Comparison of ENCODE assay signal across 1 cellular context in the genomic region with DNA sequence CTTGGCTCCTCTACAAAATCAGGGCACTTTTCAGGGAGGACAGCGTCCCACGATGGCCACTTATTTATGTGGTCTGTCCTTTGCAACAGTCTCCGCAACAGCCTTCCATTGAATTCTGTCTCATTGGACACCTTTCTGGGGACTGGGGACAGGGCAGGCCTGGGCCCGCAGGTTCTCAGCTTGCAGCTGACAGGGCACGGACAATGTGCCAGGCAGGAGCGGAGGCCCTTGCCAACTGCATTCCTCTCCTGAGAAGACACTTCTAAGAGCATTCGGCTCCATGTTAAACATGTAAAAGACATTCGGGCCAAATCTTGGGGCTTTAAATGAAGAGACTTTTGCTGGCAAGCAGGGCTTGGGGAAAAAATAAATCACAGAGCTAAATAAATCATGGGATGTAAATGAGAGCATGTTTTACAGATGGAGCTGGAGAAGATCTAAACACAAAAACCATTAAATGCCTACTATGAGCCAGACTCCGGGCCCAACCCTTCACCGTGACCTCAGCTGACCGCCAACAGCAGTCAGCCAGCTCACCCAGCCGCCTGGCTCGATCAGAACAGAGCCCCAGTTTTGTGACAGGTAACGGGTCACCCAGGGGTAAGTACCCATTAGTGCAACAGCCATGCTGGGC.
TF ChIP-seq lines count a peak whose summit lies in the region.

No MANE protein-coding gene starts in this region.

TF ChIP-seq in WTC11, 78 proteins besides CTCF, POLR2A, EP300 and RAD21 (continued from another document):
- TF ChIP-seq, protein P1, sequence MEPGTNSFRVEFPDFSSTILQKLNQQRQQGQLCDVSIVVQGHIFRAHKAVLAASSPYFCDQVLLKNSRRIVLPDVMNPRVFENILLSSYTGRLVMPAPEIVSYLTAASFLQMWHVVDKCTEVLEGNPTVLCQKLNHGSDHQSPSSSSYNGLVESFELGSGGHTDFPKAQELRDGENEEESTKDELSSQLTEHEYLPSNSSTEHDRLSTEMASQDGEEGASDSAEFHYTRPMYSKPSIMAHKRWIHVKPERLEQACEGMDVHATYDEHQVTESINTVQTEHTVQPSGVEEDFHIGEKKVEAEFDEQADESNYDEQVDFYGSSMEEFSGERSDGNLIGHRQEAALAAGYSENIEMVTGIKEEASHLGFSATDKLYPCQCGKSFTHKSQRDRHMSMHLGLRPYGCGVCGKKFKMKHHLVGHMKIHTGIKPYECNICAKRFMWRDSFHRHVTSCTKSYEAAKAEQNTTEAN (CRISPR knock-in tag; IDR thresholded peaks at IDR 0.05), result no peak
- TF ChIP-seq ZNF416 (CRISPR knock-in tag; IDR thresholded peaks at IDR 0.05) (no peak), MXD4 (CRISPR knock-in tag; IDR thresholded peaks at IDR 0.05; ENCODE audit: borderline replicate concordance) (no peak), KAT7 (CRISPR knock-in tag; IDR thresholded peaks at IDR 0.05; ENCODE audit: borderline replicate concordance) (no peak), JAZF1 (CRISPR knock-in tag; IDR thresholded peaks at IDR 0.05) (no peak), NFATC4 (CRISPR knock-in tag; IDR thresholded peaks at IDR 0.05) (no peak)
- TF ChIP-seq, protein P2, sequence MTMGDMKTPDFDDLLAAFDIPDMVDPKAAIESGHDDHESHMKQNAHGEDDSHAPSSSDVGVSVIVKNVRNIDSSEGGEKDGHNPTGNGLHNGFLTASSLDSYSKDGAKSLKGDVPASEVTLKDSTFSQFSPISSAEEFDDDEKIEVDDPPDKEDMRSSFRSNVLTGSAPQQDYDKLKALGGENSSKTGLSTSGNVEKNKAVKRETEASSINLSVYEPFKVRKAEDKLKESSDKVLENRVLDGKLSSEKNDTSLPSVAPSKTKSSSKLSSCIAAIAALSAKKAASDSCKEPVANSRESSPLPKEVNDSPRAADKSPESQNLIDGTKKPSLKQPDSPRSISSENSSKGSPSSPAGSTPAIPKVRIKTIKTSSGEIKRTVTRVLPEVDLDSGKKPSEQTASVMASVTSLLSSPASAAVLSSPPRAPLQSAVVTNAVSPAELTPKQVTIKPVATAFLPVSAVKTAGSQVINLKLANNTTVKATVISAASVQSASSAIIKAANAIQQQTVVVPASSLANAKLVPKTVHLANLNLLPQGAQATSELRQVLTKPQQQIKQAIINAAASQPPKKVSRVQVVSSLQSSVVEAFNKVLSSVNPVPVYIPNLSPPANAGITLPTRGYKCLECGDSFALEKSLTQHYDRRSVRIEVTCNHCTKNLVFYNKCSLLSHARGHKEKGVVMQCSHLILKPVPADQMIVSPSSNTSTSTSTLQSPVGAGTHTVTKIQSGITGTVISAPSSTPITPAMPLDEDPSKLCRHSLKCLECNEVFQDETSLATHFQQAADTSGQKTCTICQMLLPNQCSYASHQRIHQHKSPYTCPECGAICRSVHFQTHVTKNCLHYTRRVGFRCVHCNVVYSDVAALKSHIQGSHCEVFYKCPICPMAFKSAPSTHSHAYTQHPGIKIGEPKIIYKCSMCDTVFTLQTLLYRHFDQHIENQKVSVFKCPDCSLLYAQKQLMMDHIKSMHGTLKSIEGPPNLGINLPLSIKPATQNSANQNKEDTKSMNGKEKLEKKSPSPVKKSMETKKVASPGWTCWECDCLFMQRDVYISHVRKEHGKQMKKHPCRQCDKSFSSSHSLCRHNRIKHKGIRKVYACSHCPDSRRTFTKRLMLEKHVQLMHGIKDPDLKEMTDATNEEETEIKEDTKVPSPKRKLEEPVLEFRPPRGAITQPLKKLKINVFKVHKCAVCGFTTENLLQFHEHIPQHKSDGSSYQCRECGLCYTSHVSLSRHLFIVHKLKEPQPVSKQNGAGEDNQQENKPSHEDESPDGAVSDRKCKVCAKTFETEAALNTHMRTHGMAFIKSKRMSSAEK (CRISPR knock-in tag; IDR thresholded peaks at IDR 0.05; ENCODE audit: borderline replicate concordance), result no peak
